17 cellular contexts compared by ENCODE assay signal in genomic region chr11:9396310-9396709, GRCh38. TPM values are rescaled to one million over a fixed set of nuclear protein-coding genes. Genes with fewer than 3 reads are reported as not detected.
A peak's percentile ranks its signal among the peaks of the same experiment; 100 is the strongest.
DNase-seq lines count a peak whose midpoint lies in the region; ATAC-seq and TF ChIP-seq lines count a peak whose summit lies in the region.
"Had no signal": no experiment of that assay in that cellular context is flagged by ENCODE, and none has a peak within 500 bp of the region (broad histone marks: within the 10 kb centered on the region; RNA-seq: fewer than 3 reads in every experiment).

No MANE protein-coding gene starts in this region.

- TF ChIP-seq CTCF in progenitor cell of endocrine pancreas (IDR thresholded peaks at IDR 0.05; ENCODE audit: unreplicated experiment) (no peak), tibial artery (IDR thresholded peaks at IDR 0.05) (no peak)

- peak overlapping the region; percentile 64 for H3K4me3 Mint-ChIP-seq in activated CD4-positive, alpha-beta T cell treated with anti-CD3 and anti-CD28 coated beads, Interleukin-2, amount 10 ng/mL, durations not matched to agents 24 days and 14 days
- H3K4me3 Mint-ChIP-seq in activated naive CD8-positive, alpha-beta T cell treated with anti-CD3 and anti-CD28 coated beads, Interleukin-2, amount 10 ng/mL, durations not matched to agents 7 days and 5 days: no peak overlapping the region
- H3K4me3 Mint-ChIP-seq in progenitor cell of endocrine pancreas (ENCODE audit: low read depth): no peak overlapping the region
- H3K4me3 Mint-ChIP-seq: T-helper 1 cell treated with Interleukin-12 subunit alpha and Interleukin-12 subunit beta and Interleukin-4 antibody, amounts not matched to agents 30 μg/mL and 1 μg/mL, for 36 hours had no signal

- H3K27ac ChIP-seq in HUES64 (ENCODE audit: low read depth, low read length): 0 out of 2 replicates have a peak overlapping the region, but pooled peaks have one; percentile 22
- H3K27ac ChIP-seq in tibial artery: no peak overlapping the region
- H3K27ac ChIP-seq: prostate gland had no signal

- no peaks in the 10 kb centered on the region for H3K27me3 Mint-ChIP-seq in activated CD4-positive, alpha-beta T cell treated with anti-CD3 and anti-CD28 coated beads, Interleukin-2, amount 10 ng/mL, durations not matched to agents 24 days and 14 days
- H3K27me3 Mint-ChIP-seq in activated naive CD8-positive, alpha-beta T cell treated with anti-CD3 and anti-CD28 coated beads, Interleukin-2, amount 10 ng/mL, durations not matched to agents 7 days and 5 days: no peaks in the 10 kb centered on the region
- H3K27me3 Mint-ChIP-seq in progenitor cell of endocrine pancreas: no peaks in the 10 kb centered on the region
- H3K27me3 Mint-ChIP-seq: CD8-positive, alpha-beta memory T cell had no signal

- H3K9me3 Mint-ChIP-seq in activated CD4-positive, alpha-beta T cell treated with anti-CD3 and anti-CD28 coated beads, Interleukin-2, amount 10 ng/mL, durations not matched to agents 24 days and 14 days: no peaks in the 10 kb centered on the region
- no peaks in the 10 kb centered on the region for H3K9me3 Mint-ChIP-seq in activated naive CD8-positive, alpha-beta T cell treated with anti-CD3 and anti-CD28 coated beads, Interleukin-2, amount 10 ng/mL, durations not matched to agents 7 days and 5 days
- no peaks in the 10 kb centered on the region for H3K9me3 Mint-ChIP-seq in progenitor cell of endocrine pancreas (ENCODE audit: low read depth)
- H3K9me3 Mint-ChIP-seq: CD8-positive, alpha-beta memory T cell; T-helper 1 cell treated with Interleukin-12 subunit alpha and Interleukin-12 subunit beta and Interleukin-4 antibody, amounts not matched to agents 30 μg/mL and 1 μg/mL, for 36 hours had no signal

- ATAC-seq in activated naive CD8-positive, alpha-beta T cell treated with anti-CD3 and anti-CD28 coated beads, Interleukin-2, amount 10 ng/mL, durations not matched to agents 7 days and 5 days (ENCODE audit: low read depth): no peak
- ATAC-seq: left colon had no signal

- H3K36me3 Mint-ChIP-seq in activated CD4-positive, alpha-beta T cell treated with anti-CD3 and anti-CD28 coated beads, Interleukin-2, amount 10 ng/mL, durations not matched to agents 24 days and 14 days (ENCODE audit: low read depth): peaks cover 38% of the 10 kb centered on the region
- peaks cover 18% of the 10 kb centered on the region for H3K36me3 Mint-ChIP-seq in activated naive CD8-positive, alpha-beta T cell treated with anti-CD3 and anti-CD28 coated beads, Interleukin-2, amount 10 ng/mL, durations not matched to agents 7 days and 5 days
- peaks cover 12% of the 10 kb centered on the region for H3K36me3 Mint-ChIP-seq in progenitor cell of endocrine pancreas (ENCODE audit: insufficient read depth)

- peak overlapping the region; percentile 77 for H3K27ac Mint-ChIP-seq in activated CD4-positive, alpha-beta T cell treated with anti-CD3 and anti-CD28 coated beads, Interleukin-2, amount 10 ng/mL, durations not matched to agents 24 days and 14 days
- H3K27ac Mint-ChIP-seq in activated naive CD8-positive, alpha-beta T cell treated with anti-CD3 and anti-CD28 coated beads, Interleukin-2, amount 10 ng/mL, durations not matched to agents 7 days and 5 days: peak overlapping the region; percentile 43
- peak overlapping the region; percentile 26 for H3K27ac Mint-ChIP-seq in progenitor cell of endocrine pancreas
- H3K27ac Mint-ChIP-seq: T-helper 1 cell treated with Interleukin-12 subunit alpha and Interleukin-12 subunit beta and Interleukin-4 antibody, amounts not matched to agents 30 μg/mL and 1 μg/mL, for 36 hours had no signal

- 95% methylated on average over 10 of the region's 10 CpGs for WGBS in HUES64

- POLR2A ChIA-PET in activated naive CD8-positive, alpha-beta T cell treated with anti-CD3 and anti-CD28 coated beads, Interleukin-2, amount 10 ng/mL, durations not matched to agents 7 days and 5 days (lab: Charles Lee): interaction anchor here (1.2 kb wide), 1 partner anchor 11 kb away, joined by 4 read pairs; no protein-coding TSS in a partner anchor

- H3K4me3 ChIP-seq in HUES64 (ENCODE audit: low read length) (no peak overlapping the region), tibial artery (no peak overlapping the region)
- H3K4me3 ChIP-seq: prostate gland had no signal

- intact Hi-C loops in activated CD4-positive, alpha-beta T cell treated with anti-CD3 and anti-CD28 coated beads, Interleukin-2, amount 10 ng/mL, durations not matched to agents 24 days and 14 days (cut with micrococcal nuclease): no loop called here
- intact Hi-C loops in tibial artery (cut with DNase I; ENCODE audit: low total_unique reads): no loop called here

- H3K4me1 ChIP-seq in HUES64 (ENCODE audit: insufficient read depth, low read length) (no peaks in the 10 kb centered on the region), tibial artery (peaks cover 0 to 50% (median 12%) of the 10 kb centered on the region in 4 donors)
- H3K4me1 ChIP-seq: prostate gland had no signal

- no peaks in the 10 kb centered on the region for H3K9me3 ChIP-seq in HUES64 (ENCODE audit: insufficient read depth, low read depth, low read length)
- H3K9me3 ChIP-seq in tibial artery: no peaks in the 10 kb centered on the region
- H3K9me3 ChIP-seq: prostate gland had no signal

- H3K36me3 ChIP-seq in HUES64 (ENCODE audit: insufficient read depth, low read length) (peaks cover 29% of the 10 kb centered on the region), tibial artery (no peaks in the 10 kb centered on the region)
- H3K36me3 ChIP-seq: prostate gland had no signal

- peaks cover 53% of the 10 kb centered on the region for H3K4me1 Mint-ChIP-seq in activated CD4-positive, alpha-beta T cell treated with anti-CD3 and anti-CD28 coated beads, Interleukin-2, amount 10 ng/mL, durations not matched to agents 24 days and 14 days
- peaks cover 46% of the 10 kb centered on the region for H3K4me1 Mint-ChIP-seq in activated naive CD8-positive, alpha-beta T cell treated with anti-CD3 and anti-CD28 coated beads, Interleukin-2, amount 10 ng/mL, durations not matched to agents 7 days and 5 days
- H3K4me1 Mint-ChIP-seq in progenitor cell of endocrine pancreas (ENCODE audit: low read depth): peaks cover 3% of the 10 kb centered on the region

- DNase-seq in activated CD4-positive, alpha-beta T cell treated with anti-CD3 and anti-CD28 coated beads, Interleukin-2, amount 10 ng/mL, durations not matched to agents 24 days and 14 days: no peak
- no peak for DNase-seq in activated CD4-positive, alpha-beta T cell treated with anti-CD3 and anti-CD28 coated beads for 48 hours
- no peak for DNase-seq in activated naive CD8-positive, alpha-beta T cell treated with anti-CD3 and anti-CD28 coated beads, Interleukin-2, amount 10 ng/mL, durations not matched to agents 7 days and 5 days
- no peak for DNase-seq in progenitor cell of endocrine pancreas (ENCODE audit: low spot score, unreplicated experiment)
- DNase-seq in NCI-H524 treated with DMSO at 0.1 percent for 48 hours (lab: John Stamatoyannopoulos, UW): no peak
- DNase-seq in anterior cingulate cortex (lab: John Stamatoyannopoulos, UW): no peak
- no peak for DNase-seq in tibial artery
- DNase-seq: activated CD4-positive, alpha-beta T cell treated with anti-CD3 and anti-CD28 coated beads, Interleukin-2, amount 50 U/mL, for 1 hour; activated gamma-delta T cell; CD8-positive, alpha-beta memory T cell; foreskin fibroblast; left colon; NCI-H774; stimulated activated CD4-positive, alpha-beta T cell treated with anti-CD3 and anti-CD28 coated beads, Interleukin-12 subunit alpha, Interleukin-12 subunit beta, amount 100 ng/mL, for 4 hours had no signal

- no peak overlapping the region for H3K9ac ChIP-seq in HUES64 (ENCODE audit: low read depth, low read length)

- H3K27me3 ChIP-seq in HUES64 (ENCODE audit: insufficient read depth, low read length) (no peaks in the 10 kb centered on the region), tibial artery (no peaks in the 10 kb centered on the region)

RNA-seq across cellular contexts. Expression of gene IPO7, which starts 11.9 kb away (rescaled TPM):
- 177 and 200 TPM in 2 replicates for total RNA-seq in activated CD4-positive, alpha-beta T cell treated with anti-CD3 and anti-CD28 coated beads, Interleukin-2, amount 10 ng/mL, durations not matched to agents 24 days and 14 days
- polyA plus RNA-seq in HUES64 (2013, experiment 1 of 2): 129 TPM
- 144 TPM for polyA plus RNA-seq in HUES64 (2013, experiment 2 of 2)
- total RNA-seq in activated naive CD8-positive, alpha-beta T cell treated with anti-CD3 and anti-CD28 coated beads, Interleukin-2, amount 10 ng/mL, durations not matched to agents 7 days and 5 days: 10 to 100 TPM; 78.9 to 81.1 TPM
- total RNA-seq in progenitor cell of endocrine pancreas: 129 and 141 TPM in 2 replicates

Comparison
In these comparisons a context has a peak if more than half of its experiments do, and no peak if none do; other contexts are left out.
1. H3K27ac Mint-ChIP-seq: peak in every context shown above with its lines; median percentile 77 in activated CD4-positive, alpha-beta T cell treated with anti-CD3 and anti-CD28 coated beads, Interleukin-2, amount 10 ng/mL, durations not matched to agents 24 days and 14 days; 43 in activated naive CD8-positive, alpha-beta T cell treated with anti-CD3 and anti-CD28 coated beads, Interleukin-2, amount 10 ng/mL, durations not matched to agents 7 days and 5 days; 26 in progenitor cell of endocrine pancreas.